1 cellular context compared by ENCODE assay signal in the genomic region with DNA sequence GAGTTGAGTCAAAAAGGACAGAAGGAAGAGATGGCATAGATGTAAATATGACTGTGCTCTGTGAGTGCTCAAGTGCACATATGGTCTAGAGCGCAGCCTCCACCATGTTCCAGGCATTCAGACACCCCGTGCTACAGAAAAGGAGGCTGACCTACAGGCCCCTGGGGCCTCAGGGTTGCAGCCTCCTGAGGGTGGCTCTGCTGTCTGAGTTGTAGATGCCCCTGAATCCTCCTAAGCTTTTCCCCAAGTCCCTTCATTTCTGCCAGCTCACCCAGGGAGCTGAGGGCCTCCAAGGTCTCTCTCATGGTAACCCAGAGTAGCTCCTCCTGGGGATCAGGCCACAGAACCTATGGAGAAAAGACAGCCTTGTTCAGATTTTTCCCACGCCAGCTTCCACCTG.
TF ChIP-seq lines count a peak whose summit lies in the region.

No MANE protein-coding gene starts in this region.

TF ChIP-seq in IMR-90, 13 proteins besides CTCF, POLR2A, EP300 and RAD21:
- TF ChIP-seq CHD1 (IDR thresholded peaks at IDR 0.05; ENCODE audit: low read depth, low read length) = no peak
- no peak for TF ChIP-seq RCOR1 (IDR thresholded peaks at IDR 0.05; ENCODE audit: insufficient replicate concordance, low read length)
- TF ChIP-seq BHLHE40 (IDR thresholded peaks at IDR 0.05; ENCODE audit: low read depth, low read length) = no peak
- no peak for TF ChIP-seq MAFK (IDR thresholded peaks at IDR 0.05; ENCODE audit: low read depth, low read length)
- TF ChIP-seq, protein P1, sequence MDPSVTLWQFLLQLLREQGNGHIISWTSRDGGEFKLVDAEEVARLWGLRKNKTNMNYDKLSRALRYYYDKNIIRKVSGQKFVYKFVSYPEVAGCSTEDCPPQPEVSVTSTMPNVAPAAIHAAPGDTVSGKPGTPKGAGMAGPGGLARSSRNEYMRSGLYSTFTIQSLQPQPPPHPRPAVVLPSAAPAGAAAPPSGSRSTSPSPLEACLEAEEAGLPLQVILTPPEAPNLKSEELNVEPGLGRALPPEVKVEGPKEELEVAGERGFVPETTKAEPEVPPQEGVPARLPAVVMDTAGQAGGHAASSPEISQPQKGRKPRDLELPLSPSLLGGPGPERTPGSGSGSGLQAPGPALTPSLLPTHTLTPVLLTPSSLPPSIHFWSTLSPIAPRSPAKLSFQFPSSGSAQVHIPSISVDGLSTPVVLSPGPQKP (IDR thresholded peaks at IDR 0.05; ENCODE audit: borderline replicate concordance, low read depth, low read length) = no peak
- no peak for TF ChIP-seq MAZ (IDR thresholded peaks at IDR 0.05; ENCODE audit: borderline replicate concordance, low read depth, low read length)
- no peak for TF ChIP-seq RFX5 (IDR thresholded peaks at IDR 0.05; ENCODE audit: low read depth, low read length)
- no peak for TF ChIP-seq SMC3 (IDR thresholded peaks at IDR 0.05; ENCODE audit: low read depth, low read length)
- no peak for TF ChIP-seq MXI1 (IDR thresholded peaks at IDR 0.05; ENCODE audit: borderline replicate concordance, low read depth, low read length)
